In genomic region chr6:136521430-136521829, GRCh38 we compare ENCODE assay signal across 17 cellular contexts.
"Had no signal": no experiment of that assay in that cellular context is flagged by ENCODE, and none has a peak within 500 bp of the region (broad histone marks: within the 10 kb centered on the region; RNA-seq: fewer than 3 reads in every experiment).

No MANE protein-coding gene starts in this region.

- H3K27ac ChIP-seq: body of pancreas, foreskin keratinocyte, lower lobe of right lung, stomach, thyroid gland, vagina had no signal

- H3K36me3 ChIP-seq: lower lobe of right lung, stomach, thyroid gland, vagina had no signal

- H3K9me3 ChIP-seq: lower lobe of right lung, stomach, thyroid gland, vagina had no signal

- ATAC-seq: activated naive CD4-positive, alpha-beta T cell treated with anti-CD3 and anti-CD28 coated beads, Interleukin-2, amount 50 U/mL, for 72 hours; activated T-cell treated with anti-CD3 and anti-CD28 coated beads, Interleukin-2, amount 50 U/mL, for 72 hours; body of pancreas; lower lobe of right lung had no signal

- DNase-seq: activated CD4-positive, alpha-beta T cell treated with anti-CD3 and anti-CD28 coated beads, Interleukin-2, amount 10 ng/mL, durations not matched to agents 7 days and 5 days; activated CD8-positive, alpha-beta memory T cell treated with anti-CD3 and anti-CD28 coated beads, Interleukin-2, amount 50 U/mL, for 48 hours; activated gamma-delta T cell; activated T-cell treated with anti-CD3 and anti-CD28 coated beads, Interleukin-2, amount 50 U/mL, for 72 hours; body of pancreas; cortex of kidney; effector CD8-positive, alpha-beta T cell; glutamatergic neuron; hypothalamus; kidney glomerular epithelial cell; lower lobe of right lung; stimulated activated CD4-positive, alpha-beta T cell treated with anti-CD3 and anti-CD28 coated beads, Interleukin-1b, Interleukin-23, amount 100 ng/mL, for 48 hours; stomach; thyroid gland had no signal

- H3K4me3 ChIP-seq: body of pancreas, lower lobe of right lung, stomach, thyroid gland, vagina had no signal

- H3K27me3 ChIP-seq: body of pancreas, foreskin keratinocyte, stomach, thyroid gland, vagina had no signal
